11 cellular contexts compared by ENCODE assay signal in genomic region chr18:69444221-69444620, GRCh38. TPM values are rescaled to one million over a fixed set of nuclear protein-coding genes. Genes with fewer than 3 reads are reported as not detected.
"Had no signal": no experiment of that assay in that cellular context is flagged by ENCODE, and none has a peak within 500 bp of the region (broad histone marks: within the 10 kb centered on the region; RNA-seq: fewer than 3 reads in every experiment).

No MANE protein-coding gene starts in this region.

- DNase-seq: activated CD4-positive, alpha-beta T cell treated with anti-CD3 and anti-CD28 coated beads, Interleukin-2, amount 10 ng/mL, durations not matched to agents 7 days and 5 days; activated CD4-positive, CD25-positive, alpha-beta regulatory T cell; esophagus squamous epithelium; glutamatergic neuron; left colon; naive thymus-derived CD4-positive, alpha-beta T cell; small intestine had no signal

- H3K36me3 ChIP-seq: esophagus squamous epithelium had no signal

- ATAC-seq: left colon; naive thymus-derived CD4-positive, alpha-beta T cell; stimulated activated effector memory CD8-positive, alpha-beta T cell treated with anti-CD3 and anti-CD28 coated beads, Interleukin-12 subunit alpha, Interleukin-12 subunit beta, amount 100 ng/mL, for 72 hours had no signal

- H3K4me1 ChIP-seq: esophagus squamous epithelium, tibial nerve had no signal

- H3K4me3 ChIP-seq: esophagus squamous epithelium, lung, tibial nerve had no signal

- H3K27me3 ChIP-seq: esophagus squamous epithelium, tibial nerve had no signal

RNA-seq across cellular contexts. Expression of gene DOK6, which starts 43.5 kb away (rescaled TPM):
- total RNA-seq: activated CD4-positive, alpha-beta T cell treated with anti-CD3 and anti-CD28 coated beads, Interleukin-2, amount 10 ng/mL, durations not matched to agents 7 days and 5 days; naive thymus-derived CD4-positive, alpha-beta T cell; T-helper 2 cell treated with Interferon-gamma antibody and Interleukin-4, amounts not matched to agents 100 ng/mL and 5 ng/mL, for 36 hours had no signal
